1 cellular context compared by ENCODE assay signal in the genomic region with DNA sequence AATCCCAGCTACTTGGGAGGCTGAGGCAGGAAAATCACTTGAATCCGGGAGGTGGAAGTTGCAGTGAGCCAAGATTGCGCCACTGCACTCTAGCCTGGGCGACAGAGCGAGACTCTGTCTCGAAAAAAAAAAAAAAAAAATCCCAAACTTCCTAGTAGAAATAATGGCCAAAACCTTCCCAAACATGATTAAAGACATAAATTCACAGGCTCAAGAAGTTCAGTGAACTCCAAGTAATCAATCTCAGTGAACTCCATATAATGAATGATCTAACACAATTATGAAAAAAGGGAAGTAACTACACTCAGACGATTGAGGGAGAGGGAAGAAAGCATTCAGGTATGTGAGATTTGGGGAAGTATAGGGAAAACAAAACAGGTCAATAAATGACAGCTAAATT.
TF ChIP-seq lines count a peak whose summit lies in the region.

No MANE protein-coding gene starts in this region.

TF ChIP-seq in A549, 52 proteins besides CTCF, POLR2A, EP300 and RAD21 (continued from another document):
- no peak for TF ChIP-seq REST (IDR thresholded peaks at IDR 0.05)
- no peak for TF ChIP-seq HDAC2 (IDR thresholded peaks at IDR 0.05)
- TF ChIP-seq CBX2 (IDR thresholded peaks at IDR 0.05; ENCODE audit: borderline replicate concordance, low read depth), result no peak
- no peak for TF ChIP-seq FOSB (CRISPR knock-in tag; IDR thresholded peaks at IDR 0.05)
